ENCODE assay signal across 14 cellular contexts in genomic region chr3:102024270-102024904, GRCh38.
DNase-seq lines count a peak whose midpoint lies in the region; ATAC-seq and TF ChIP-seq lines count a peak whose summit lies in the region.
"Had no signal": no experiment of that assay in that cellular context is flagged by ENCODE, and none has a peak within 500 bp of the region (broad histone marks: within the 10 kb centered on the region; RNA-seq: fewer than 3 reads in every experiment).

No MANE protein-coding gene starts in this region.

- no peaks in the 10 kb centered on the region for H3K36me3 ChIP-seq in thyroid gland
- H3K36me3 ChIP-seq in BE2C = no peaks in the 10 kb centered on the region
- H3K36me3 ChIP-seq: esophagus squamous epithelium had no signal

- H3K27ac ChIP-seq in thyroid gland = peak overlapping the region; percentile 27 to 67 (median 37)
- H3K27ac ChIP-seq: esophagus squamous epithelium had no signal

- H3K9me3 ChIP-seq in thyroid gland = no peaks in the 10 kb centered on the region
- no peaks in the 10 kb centered on the region for H3K9me3 ChIP-seq in BE2C
- H3K9me3 ChIP-seq: esophagus squamous epithelium had no signal

- DNase-seq in stimulated activated CD4-positive, alpha-beta T cell treated with anti-CD3 and anti-CD28 coated beads, Interleukin-15, amount 100 ng/mL, for 24 hours = peak; percentile 45
- no peak for DNase-seq in stimulated activated CD4-positive, alpha-beta T cell treated with anti-CD3 and anti-CD28 coated beads, Interleukin-12 subunit alpha, Interleukin-12 subunit beta, amount 100 ng/mL, for 4 hours
- DNase-seq in kidney glomerular epithelial cell (lab: John Stamatoyannopoulos, UW) (peak; percentile 13), thyroid gland (no peak), BE2C (no peak), NCI-H526 (lab: John Stamatoyannopoulos, UW) (no peak)
- DNase-seq: esophagus squamous epithelium, NCI-H2029, NCI-H510A treated with DMSO at 0.1 percent for 48 hours, retina, substantia nigra had no signal

- no peaks in the 10 kb centered on the region for H3K27me3 ChIP-seq in thyroid gland
- no peaks in the 10 kb centered on the region; the same call in 1 of the 2 replicates for H3K27me3 ChIP-seq in BE2C
- H3K27me3 ChIP-seq: esophagus squamous epithelium had no signal

- H3K4me3 ChIP-seq in thyroid gland (replicated peaks in 1 of 3) (no peak overlapping the region), BE2C (ENCODE audit: low read depth, low read length) (no peak overlapping the region)
- H3K4me3 ChIP-seq: esophagus squamous epithelium, K562 had no signal

- intact Hi-C loops in thyroid gland (cut with DNase I) = no loop called here

- H3K4me1 ChIP-seq in thyroid gland (peaks cover 30 to 31% of the 10 kb centered on the region in 2 donors), BE2C (no peaks in the 10 kb centered on the region)
- H3K4me1 ChIP-seq: esophagus squamous epithelium had no signal

- no peak for TF ChIP-seq CTCF in thyroid gland (IDR thresholded peaks at IDR 0.05)
- no peak for TF ChIP-seq CTCF in BE2C (IDR thresholded peaks at IDR 0.05; ENCODE audit: low read depth, low read length)

- no peak for TF ChIP-seq POLR2A in thyroid gland (IDR thresholded peaks at IDR 0.05)

- ATAC-seq in HG03469 (IDR thresholded peaks at IDR 0.05; ENCODE audit: unreplicated experiment) = peak; percentile 52
- no peak for ATAC-seq in HG03025 (IDR thresholded peaks at IDR 0.05; ENCODE audit: low FRiP score, unreplicated experiment)
- ATAC-seq: K562 had no signal

Comparison
In these comparisons a context has a peak if more than half of its experiments do, and no peak if none do; other contexts are left out.
1. DNase-seq: peak in stimulated activated CD4-positive, alpha-beta T cell treated with anti-CD3 and anti-CD28 coated beads, Interleukin-15, amount 100 ng/mL, for 24 hours (single experiment) and kidney glomerular epithelial cell (single experiment); none in stimulated activated CD4-positive, alpha-beta T cell treated with anti-CD3 and anti-CD28 coated beads, Interleukin-12 subunit alpha, Interleukin-12 subunit beta, amount 100 ng/mL, for 4 hours (single experiment), thyroid gland (0 of 2), BE2C (single experiment) and NCI-H526 (0 of 2).